8 cellular contexts compared by ENCODE assay signal in genomic region chr20:53827996-53828672, GRCh38.
DNase-seq lines count a peak whose midpoint lies in the region; ATAC-seq and TF ChIP-seq lines count a peak whose summit lies in the region.

No MANE protein-coding gene starts in this region.

- peaks cover 7% of the 10 kb centered on the region for H3K27me3 Mint-ChIP-seq in CD4-positive, CD25-positive, alpha-beta regulatory T cell

- no peaks in the 10 kb centered on the region for H3K9me3 ChIP-seq in CD4-positive, CD25-positive, alpha-beta regulatory T cell (ENCODE audit: control insufficient read depth in 2 of 2, low read length in 2 of 2)
- H3K9me3 ChIP-seq in breast epithelium: no peaks in the 10 kb centered on the region

- H4K5ac ChIP-seq in mesendoderm (ENCODE audit: low read length): no peak overlapping the region

- no peak overlapping the region for H2BK15ac ChIP-seq in mesendoderm (replicated peaks; ENCODE audit: low read depth)

- H3K18ac ChIP-seq in mesendoderm (ENCODE audit: low read length): no peak overlapping the region

- DNase-seq in CD4-positive, CD25-positive, alpha-beta regulatory T cell: no peak
- DNase-seq in M059J (ENCODE audit: low read depth) (peak; percentile 99), breast epithelium (ENCODE audit: low spot score in 2 of 2) (no peak), mesendoderm (peak; percentile 12), DMS53 (lab: John Stamatoyannopoulos, UW) (no peak)
- no peak for DNase-seq in activated CD4-positive, CD25-positive, alpha-beta regulatory T cell treated with anti-CD3 and anti-CD28 coated beads, Interleukin-2, amount 50 U/mL, for 72 hours

- H3K27ac Mint-ChIP-seq in CD4-positive, CD25-positive, alpha-beta regulatory T cell: peak overlapping the region; percentile 90 to 96 (median 91)

- peaks cover 18 to 42% (median 26%) of the 10 kb centered on the region in 4 donors for H3K4me1 Mint-ChIP-seq in CD4-positive, CD25-positive, alpha-beta regulatory T cell

- H3K79me2 ChIP-seq in mesendoderm (ENCODE audit: control insufficient read depth, insufficient read depth, low read length): no peaks in the 10 kb centered on the region

- H4K8ac ChIP-seq in mesendoderm (ENCODE audit: low read depth, low read length): no peak overlapping the region

- no peaks in the 10 kb centered on the region for H3K27me3 ChIP-seq in CD4-positive, CD25-positive, alpha-beta regulatory T cell (ENCODE audit: control insufficient read depth, insufficient read depth, low read length)
- H3K27me3 ChIP-seq in breast epithelium (no peaks in the 10 kb centered on the region), mesendoderm (ENCODE audit: insufficient read depth, low read length, poor library complexity) (no peaks in the 10 kb centered on the region)

- no peak overlapping the region for H3K9ac ChIP-seq in mesendoderm (ENCODE audit: low read length)

- no peak for TF ChIP-seq CTCF in breast epithelium (IDR thresholded peaks at IDR 0.05)

- H2AK5ac ChIP-seq in mesendoderm (ENCODE audit: low read length): no peak overlapping the region

- H3K4ac ChIP-seq in mesendoderm (ENCODE audit: low read depth, low read length): no peak overlapping the region

- H3K56ac ChIP-seq in mesendoderm (ENCODE audit: low read length): no peak overlapping the region

- H3K9me3 Mint-ChIP-seq in CD4-positive, CD25-positive, alpha-beta regulatory T cell: peaks cover 0 to 3% (median 0%) of the 10 kb centered on the region in 7 donors

- H3K36me3 ChIP-seq in CD4-positive, CD25-positive, alpha-beta regulatory T cell (ENCODE audit: control insufficient read depth, insufficient read depth, low read length): no peaks in the 10 kb centered on the region
- H3K36me3 ChIP-seq in breast epithelium (no peaks in the 10 kb centered on the region), mesendoderm (ENCODE audit: control insufficient read depth, insufficient read depth, low read length) (no peaks in the 10 kb centered on the region)

- ATAC-seq in CD4-positive, CD25-positive, alpha-beta regulatory T cell (ENCODE audit: low read depth in 2 of 2): no peak
- ATAC-seq in GM21529 (IDR thresholded peaks at IDR 0.05; ENCODE audit: unreplicated experiment) (no peak), GM19397 (IDR thresholded peaks at IDR 0.05; ENCODE audit: unreplicated experiment) (no peak)

- no peak overlapping the region for H2BK5ac ChIP-seq in mesendoderm (ENCODE audit: low read length)

- no peaks in the 10 kb centered on the region for H3K36me3 Mint-ChIP-seq in CD4-positive, CD25-positive, alpha-beta regulatory T cell

- intact Hi-C loops in breast epithelium (cut with DNase I; ENCODE audit: low total_unique reads): no loop called here

- no peak overlapping the region for H3K4me2 ChIP-seq in mesendoderm (ENCODE audit: low read length)

- no peak overlapping the region for H3K27ac ChIP-seq in CD4-positive, CD25-positive, alpha-beta regulatory T cell (ENCODE audit: insufficient read depth, low read length, poor library complexity, severe bottlenecking)
- peak overlapping the region; percentile 89 to 90 for H3K27ac ChIP-seq in breast epithelium
- no peak overlapping the region for H3K27ac ChIP-seq in mesendoderm (ENCODE audit: low read depth, low read length)

- TF ChIP-seq POLR2A in breast epithelium (IDR thresholded peaks at IDR 0.05): no peak

- H2BK120ac ChIP-seq in mesendoderm (ENCODE audit: low read depth, low read length): no peak overlapping the region

- H3K4me3 Mint-ChIP-seq in CD4-positive, CD25-positive, alpha-beta regulatory T cell: peak overlapping the region in 2 of 4 donors; percentile 81 to 86

- WGBS in mesendoderm (ENCODE audit: extremely low coverage, insufficient coverage, low lambda C conversion rate): no CpG with 5 or more reads among the region's 7 CpGs

- H3K4me3 ChIP-seq in CD4-positive, CD25-positive, alpha-beta regulatory T cell (ENCODE audit: low read depth, low read length): peak overlapping the region; percentile 74
- H3K4me3 ChIP-seq in breast epithelium: peak overlapping the region; percentile 12 to 50 (median 34)
- no peak overlapping the region for H3K4me3 ChIP-seq in mesendoderm (ENCODE audit: low read length)

- no peak overlapping the region for H3K23ac ChIP-seq in mesendoderm (ENCODE audit: low read length)

- H3K4me1 ChIP-seq in CD4-positive, CD25-positive, alpha-beta regulatory T cell (ENCODE audit: control insufficient read depth, insufficient read depth, low read length, poor library complexity, severe bottlenecking): peaks cover 27% of the 10 kb centered on the region
- H3K4me1 ChIP-seq in breast epithelium (no peaks in the 10 kb centered on the region), mesendoderm (ENCODE audit: control insufficient read depth, low read depth, low read length) (peaks cover 2% of the 10 kb centered on the region)

- H3K79me1 ChIP-seq in mesendoderm (ENCODE audit: low read length): no peaks in the 10 kb centered on the region

Comparison
In these comparisons a context has a peak if more than half of its experiments do, and no peak if none do; other contexts are left out.
1. DNase-seq: peak in M059J (single experiment) and mesendoderm (single experiment); none in CD4-positive, CD25-positive, alpha-beta regulatory T cell (0 of 3), breast epithelium (0 of 2), activated CD4-positive, CD25-positive, alpha-beta regulatory T cell treated with anti-CD3 and anti-CD28 coated beads, Interleukin-2, amount 50 U/mL, for 72 hours (single experiment) and DMS53 (single experiment).
2. H3K27ac ChIP-seq: peak in breast epithelium (2 of 2); none in CD4-positive, CD25-positive, alpha-beta regulatory T cell (single experiment) and mesendoderm (single experiment).